12 cellular contexts compared by ENCODE assay signal in genomic region chr6:38876470-38876869, GRCh38.
A peak's percentile ranks its signal among the peaks of the same experiment; 100 is the strongest.
DNase-seq lines count a peak whose midpoint lies in the region; ATAC-seq lines count a peak whose summit lies in the region.
"Had no signal": no experiment of that assay in that cellular context is flagged by ENCODE, and none has a peak within 500 bp of the region (broad histone marks: within the 10 kb centered on the region; RNA-seq: fewer than 3 reads in every experiment).

No MANE protein-coding gene starts in this region.

- H3K27me3 Mint-ChIP-seq in activated T-cell treated with anti-CD3 and anti-CD28 coated beads, Interleukin-2, amount 50 U/mL, for 4 hours (ENCODE audit: low read depth) = no peaks in the 10 kb centered on the region
- peaks cover 2% of the 10 kb centered on the region for H3K27me3 Mint-ChIP-seq in activated T-cell treated with anti-CD3 and anti-CD28 coated beads, Interleukin-2, amount 50 U/mL, for 24 hours
- H3K27me3 Mint-ChIP-seq in activated T-helper 1 cell treated with anti-CD3 and anti-CD28 coated beads, Interleukin-12 subunit alpha, Interleukin-12 subunit beta, Interleukin-2, Interleukin-4 antibody, amounts not matched to agents 30 ng/mL and 10 ng/mL and 1 ng/mL, durations not matched to agents 14 hours and 24 hours and 36 hours (ENCODE audit: insufficient read depth) = peaks cover 3% of the 10 kb centered on the region

- H3K36me3 ChIP-seq in MG63 = no peaks in the 10 kb centered on the region

- ATAC-seq in activated T-cell treated with anti-CD3 and anti-CD28 coated beads, Interleukin-2, amount 50 U/mL, for 4 hours = no peak
- ATAC-seq in GM21526 (IDR thresholded peaks at IDR 0.05; ENCODE audit: low FRiP score, unreplicated experiment) = no peak
- no peak for ATAC-seq in HG03439 (IDR thresholded peaks at IDR 0.05; ENCODE audit: unreplicated experiment)

- H3K9me3 ChIP-seq in MG63 = no peaks in the 10 kb centered on the region

- H3K36me3 Mint-ChIP-seq in activated T-cell treated with anti-CD3 and anti-CD28 coated beads, Interleukin-2, amount 50 U/mL, for 4 hours (ENCODE audit: insufficient read depth) = no peaks in the 10 kb centered on the region
- no peaks in the 10 kb centered on the region for H3K36me3 Mint-ChIP-seq in activated T-cell treated with anti-CD3 and anti-CD28 coated beads, Interleukin-2, amount 50 U/mL, for 24 hours (ENCODE audit: low read depth)
- H3K36me3 Mint-ChIP-seq in activated T-helper 1 cell treated with anti-CD3 and anti-CD28 coated beads, Interleukin-12 subunit alpha, Interleukin-12 subunit beta, Interleukin-2, Interleukin-4 antibody, amounts not matched to agents 30 ng/mL and 10 ng/mL and 1 ng/mL, durations not matched to agents 14 hours and 24 hours and 36 hours (ENCODE audit: low read depth) = no peaks in the 10 kb centered on the region

- H3K4me3 ChIP-seq in MG63 = no peak overlapping the region

- no peak overlapping the region for H3K27ac Mint-ChIP-seq in activated T-cell treated with anti-CD3 and anti-CD28 coated beads, Interleukin-2, amount 50 U/mL, for 24 hours
- H3K27ac Mint-ChIP-seq in activated T-helper 1 cell treated with anti-CD3 and anti-CD28 coated beads, Interleukin-12 subunit alpha, Interleukin-12 subunit beta, Interleukin-2, Interleukin-4 antibody, amounts not matched to agents 30 ng/mL and 10 ng/mL and 1 ng/mL, durations not matched to agents 14 hours and 24 hours and 36 hours = peak overlapping the region; percentile 77

- intact Hi-C loops in activated T-helper 1 cell treated with anti-CD3 and anti-CD28 coated beads, Interleukin-12 subunit alpha, Interleukin-12 subunit beta, Interleukin-2, Interleukin-4 antibody, amounts not matched to agents 30 ng/mL and 10 ng/mL and 1 ng/mL, durations not matched to agents 14 hours and 24 hours and 36 hours (cut with micrococcal nuclease) = no loop called here

- H3K27ac ChIP-seq in substantia nigra (ENCODE audit: low read depth, low read length, poor library complexity, severe bottlenecking) = no peak overlapping the region
- H3K27ac ChIP-seq: HL-60 had no signal

- no peak for DNase-seq in activated T-cell treated with anti-CD3 and anti-CD28 coated beads, Interleukin-2, amount 50 U/mL, for 4 hours
- no peak for DNase-seq in activated T-cell treated with anti-CD3 and anti-CD28 coated beads, Interleukin-2, amount 50 U/mL, for 24 hours
- DNase-seq in activated T-helper 1 cell treated with anti-CD3 and anti-CD28 coated beads, Interleukin-12 subunit alpha, Interleukin-12 subunit beta, Interleukin-2, Interleukin-4 antibody, amounts not matched to agents 30 ng/mL and 10 ng/mL and 1 ng/mL, durations not matched to agents 14 hours and 24 hours and 36 hours (ENCODE audit: low spot score) = peak; percentile 49
- DNase-seq in hippocampal formation (lab: John Stamatoyannopoulos, UW) (peak; percentile 25 to 48), substantia nigra (lab: John Stamatoyannopoulos, UW) (peak in 41 of 49 donors; percentile 2 to 85 (median 37)), MG63 (no peak)
- DNase-seq: glutamatergic neuron, H7 had no signal

- H3K9me3 Mint-ChIP-seq in activated T-cell treated with anti-CD3 and anti-CD28 coated beads, Interleukin-2, amount 50 U/mL, for 4 hours = peaks cover 4% of the 10 kb centered on the region
- H3K9me3 Mint-ChIP-seq in activated T-cell treated with anti-CD3 and anti-CD28 coated beads, Interleukin-2, amount 50 U/mL, for 24 hours = peaks cover 4% of the 10 kb centered on the region
- no peaks in the 10 kb centered on the region for H3K9me3 Mint-ChIP-seq in activated T-helper 1 cell treated with anti-CD3 and anti-CD28 coated beads, Interleukin-12 subunit alpha, Interleukin-12 subunit beta, Interleukin-2, Interleukin-4 antibody, amounts not matched to agents 30 ng/mL and 10 ng/mL and 1 ng/mL, durations not matched to agents 14 hours and 24 hours and 36 hours
- H3K9me3 Mint-ChIP-seq: neural crest cell had no signal

- peaks cover 8% of the 10 kb centered on the region for H3K27me3 ChIP-seq in MG63

- peaks cover 36% of the 10 kb centered on the region for H3K4me1 Mint-ChIP-seq in activated T-cell treated with anti-CD3 and anti-CD28 coated beads, Interleukin-2, amount 50 U/mL, for 4 hours (ENCODE audit: low read depth)
- peaks cover 12% of the 10 kb centered on the region for H3K4me1 Mint-ChIP-seq in activated T-cell treated with anti-CD3 and anti-CD28 coated beads, Interleukin-2, amount 50 U/mL, for 24 hours (ENCODE audit: low read depth)
- H3K4me1 Mint-ChIP-seq in activated T-helper 1 cell treated with anti-CD3 and anti-CD28 coated beads, Interleukin-12 subunit alpha, Interleukin-12 subunit beta, Interleukin-2, Interleukin-4 antibody, amounts not matched to agents 30 ng/mL and 10 ng/mL and 1 ng/mL, durations not matched to agents 14 hours and 24 hours and 36 hours (ENCODE audit: low read depth) = peaks cover 38% of the 10 kb centered on the region
- H3K4me1 Mint-ChIP-seq: neural crest cell had no signal

- H3K4me3 Mint-ChIP-seq in activated T-cell treated with anti-CD3 and anti-CD28 coated beads, Interleukin-2, amount 50 U/mL, for 4 hours = peak overlapping the region; percentile 48
- no peak overlapping the region for H3K4me3 Mint-ChIP-seq in activated T-cell treated with anti-CD3 and anti-CD28 coated beads, Interleukin-2, amount 50 U/mL, for 24 hours
- H3K4me3 Mint-ChIP-seq in activated T-helper 1 cell treated with anti-CD3 and anti-CD28 coated beads, Interleukin-12 subunit alpha, Interleukin-12 subunit beta, Interleukin-2, Interleukin-4 antibody, amounts not matched to agents 30 ng/mL and 10 ng/mL and 1 ng/mL, durations not matched to agents 14 hours and 24 hours and 36 hours = peak overlapping the region; percentile 66
- H3K4me3 Mint-ChIP-seq: neural crest cell had no signal

Comparison
In these comparisons a context has a peak if more than half of its experiments do, and no peak if none do; other contexts are left out.
1. DNase-seq: peak in activated T-helper 1 cell treated with anti-CD3 and anti-CD28 coated beads, Interleukin-12 subunit alpha, Interleukin-12 subunit beta, Interleukin-2, Interleukin-4 antibody, amounts not matched to agents 30 ng/mL and 10 ng/mL and 1 ng/mL, durations not matched to agents 14 hours and 24 hours and 36 hours (single experiment), hippocampal formation (2 of 2) and substantia nigra (41 of 49); none in activated T-cell treated with anti-CD3 and anti-CD28 coated beads, Interleukin-2, amount 50 U/mL, for 4 hours (single experiment), activated T-cell treated with anti-CD3 and anti-CD28 coated beads, Interleukin-2, amount 50 U/mL, for 24 hours (single experiment) and MG63 (single experiment).